ENCODE assay signal across 11 cellular contexts in the genomic region with DNA sequence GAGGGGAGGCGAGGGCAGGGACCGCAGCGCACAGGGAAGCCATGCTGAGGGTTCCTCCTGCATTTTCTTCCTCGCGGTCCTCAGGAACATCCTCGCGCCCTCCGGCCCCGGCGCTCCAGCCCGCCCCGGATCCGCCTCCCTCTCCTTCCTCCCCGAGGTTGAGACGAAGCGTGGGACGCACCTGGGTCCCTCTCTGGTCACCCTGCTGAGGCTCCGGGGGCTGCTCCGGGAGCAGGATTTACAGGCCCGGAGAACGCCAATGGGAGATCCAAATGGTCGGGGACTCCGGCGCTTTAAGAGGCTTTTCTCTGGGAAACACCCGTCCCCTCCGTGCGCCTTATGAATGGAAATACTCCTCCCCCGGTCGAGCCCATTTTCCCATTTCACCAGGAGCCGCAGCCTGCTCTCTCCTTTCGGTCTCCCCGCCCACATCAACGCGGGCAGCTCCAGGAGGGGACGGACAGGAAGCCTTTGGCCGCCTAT. TPM values are rescaled to one million over a fixed set of nuclear protein-coding genes. Genes with fewer than 3 reads are reported as not detected.
DNase-seq lines count a peak whose midpoint lies in the region; ATAC-seq and TF ChIP-seq lines count a peak whose summit lies in the region.
"Had no signal": no experiment of that assay in that cellular context is flagged by ENCODE, and none has a peak within 500 bp of the region (broad histone marks: within the 10 kb centered on the region; RNA-seq: fewer than 3 reads in every experiment).

No MANE protein-coding gene starts in this region.

- TF ChIP-seq EP300 in neural cell (conservative IDR thresholded peaks at IDR 0.05; ENCODE audit: poor library complexity, severe bottlenecking) = no peak

- peak; percentile 1 for DNase-seq in DMS53 treated with DMSO at 0.1 percent for 48 hours (lab: John Stamatoyannopoulos, UW; ENCODE audit: unreplicated experiment)
- DNase-seq in NCI-H2196 treated with DMSO at 0.1 percent for 48 hours (lab: John Stamatoyannopoulos, UW; ENCODE audit: unreplicated experiment) = peak; percentile 15
- DNase-seq in coronary artery (ENCODE audit: low spot score) = no peak
- DNase-seq in T-helper 17 cell = no peak
- DNase-seq in activated T-cell treated with anti-CD3 and anti-CD28 coated beads, Interleukin-2, amount 50 U/mL, for 4 hours = no peak
- DNase-seq in naive thymus-derived CD8-positive, alpha-beta T cell = no peak
- DNase-seq: cortex of kidney, small intestine, T-cell had no signal

- peak; percentile 46 for TF ChIP-seq RAD21 in neural cell (conservative IDR thresholded peaks at IDR 0.05)

- no peak overlapping the region for H3K27ac Mint-ChIP-seq in T-helper 17 cell
- no peak overlapping the region for H3K27ac Mint-ChIP-seq in naive thymus-derived CD8-positive, alpha-beta T cell
- H3K27ac Mint-ChIP-seq: T-cell had no signal

- H3F3A ChIP-seq in neural cell (ENCODE audit: insufficient read depth, low read length, poor library complexity, severe bottlenecking) = peaks cover 5% of the 10 kb centered on the region

- TF ChIP-seq CTCF in coronary artery (IDR thresholded peaks at IDR 0.05) (no peak), neural cell (IDR thresholded peaks at IDR 0.05; ENCODE audit: poor library complexity, severe bottlenecking) (no peak)

- peak overlapping the region; percentile 49 for H3K4me3 ChIP-seq in coronary artery
- H3K4me3 ChIP-seq in neural cell (ENCODE audit: low read length) = peak overlapping the region; percentile 71

- H3K9me2 ChIP-seq in neural cell (ENCODE audit: insufficient read depth, low read length) = no peaks in the 10 kb centered on the region

- peak overlapping the region; percentile 94 for H3K9ac ChIP-seq in neural cell (ENCODE audit: low read length)

- no peaks in the 10 kb centered on the region for H3K36me3 Mint-ChIP-seq in T-helper 17 cell (ENCODE audit: low read depth)
- H3K36me3 Mint-ChIP-seq in activated T-cell treated with anti-CD3 and anti-CD28 coated beads, Interleukin-2, amount 50 U/mL, for 4 hours (ENCODE audit: insufficient read depth) = no peaks in the 10 kb centered on the region
- peaks cover 0 to 32% (median 3%) of the 10 kb centered on the region in 3 donors for H3K36me3 Mint-ChIP-seq in naive thymus-derived CD8-positive, alpha-beta T cell
- H3K36me3 Mint-ChIP-seq: T-cell had no signal

- peak overlapping the region; percentile 68 for H3K4me2 ChIP-seq in neural cell (ENCODE audit: low read length)

- H3K27ac ChIP-seq in coronary artery (no peak overlapping the region), neural cell (ENCODE audit: low read length) (peak overlapping the region; percentile 96)

- POLR2A ChIA-PET in naive thymus-derived CD8-positive, alpha-beta T cell (lab: Charles Lee) = no interaction called here

- H2AFZ ChIP-seq in neural cell (ENCODE audit: low read depth, low read length) = peak overlapping the region; percentile 70

- no peaks in the 10 kb centered on the region for H3K4me1 Mint-ChIP-seq in T-helper 17 cell
- H3K4me1 Mint-ChIP-seq in activated T-cell treated with anti-CD3 and anti-CD28 coated beads, Interleukin-2, amount 50 U/mL, for 4 hours (ENCODE audit: low read depth) = no peaks in the 10 kb centered on the region
- H3K4me1 Mint-ChIP-seq in naive thymus-derived CD8-positive, alpha-beta T cell = no peaks in the 10 kb centered on the region
- H3K4me1 Mint-ChIP-seq: T-cell had no signal

- H3K27me3 Mint-ChIP-seq in T-helper 17 cell = peaks cover 29% of the 10 kb centered on the region
- peaks cover 46% of the 10 kb centered on the region for H3K27me3 Mint-ChIP-seq in activated T-cell treated with anti-CD3 and anti-CD28 coated beads, Interleukin-2, amount 50 U/mL, for 4 hours (ENCODE audit: low read depth)
- peaks cover 26 to 57% (median 48%) of the 10 kb centered on the region in 5 donors for H3K27me3 Mint-ChIP-seq in naive thymus-derived CD8-positive, alpha-beta T cell

- H4K20me1 ChIP-seq in neural cell (ENCODE audit: insufficient read depth) = no peaks in the 10 kb centered on the region

- peaks cover 3% of the 10 kb centered on the region for H3K27me3 ChIP-seq in neural cell (ENCODE audit: insufficient read depth, low read depth, low read length)

- H3K9me3 Mint-ChIP-seq in activated T-cell treated with anti-CD3 and anti-CD28 coated beads, Interleukin-2, amount 50 U/mL, for 4 hours = peaks cover 26% of the 10 kb centered on the region
- peaks cover 5 to 46% (median 25%) of the 10 kb centered on the region in 9 donors for H3K9me3 Mint-ChIP-seq in naive thymus-derived CD8-positive, alpha-beta T cell

- no peak overlapping the region for H3K4me3 Mint-ChIP-seq in T-helper 17 cell
- H3K4me3 Mint-ChIP-seq in activated T-cell treated with anti-CD3 and anti-CD28 coated beads, Interleukin-2, amount 50 U/mL, for 4 hours = no peak overlapping the region
- H3K4me3 Mint-ChIP-seq in naive thymus-derived CD8-positive, alpha-beta T cell = peak overlapping the region in 1 of 10 donors; percentile 17
- H3K4me3 Mint-ChIP-seq: T-cell had no signal

- no peaks in the 10 kb centered on the region for H3K36me3 ChIP-seq in neural cell (ENCODE audit: insufficient read depth, low read length)

- no peak for ATAC-seq in T-helper 17 cell
- no peak for ATAC-seq in activated T-cell treated with anti-CD3 and anti-CD28 coated beads, Interleukin-2, amount 50 U/mL, for 4 hours
- ATAC-seq in naive thymus-derived CD8-positive, alpha-beta T cell = no peak
- ATAC-seq in HG02970 (IDR thresholded peaks at IDR 0.05; ENCODE audit: low FRiP score, unreplicated experiment) = no peak
- ATAC-seq: T-cell had no signal

- peaks cover 36% of the 10 kb centered on the region for H3K79me2 ChIP-seq in neural cell (replicated peaks; ENCODE audit: insufficient read depth, low read length)

- no peaks in the 10 kb centered on the region for H3K9me3 ChIP-seq in neural cell (ENCODE audit: low read length)
- H3K9me3 ChIP-seq in T-helper 17 cell (ENCODE audit: control insufficient read depth, low read length, poor library complexity, severe bottlenecking) = no peaks in the 10 kb centered on the region

TF ChIP-seq in neural cell, 6 proteins besides CTCF, POLR2A, EP300 and RAD21:
- TF ChIP-seq SMC3 (conservative IDR thresholded peaks at IDR 0.05; ENCODE audit: poor library complexity) (peak; percentile 42), TAF1 (IDR thresholded peaks at IDR 0.05; ENCODE audit: low read depth) (peak; percentile 47), MXI1 (conservative IDR thresholded peaks at IDR 0.05; ENCODE audit: poor library complexity, severe bottlenecking) (peak; percentile 76), EZH2 (IDR thresholded peaks at IDR 0.05; ENCODE audit: borderline replicate concordance, insufficient read depth, low read length, poor library complexity, severe bottlenecking) (no peak), POLR2AphosphoS5 (IDR thresholded peaks at IDR 0.05) (peak; percentile 68)
- TF ChIP-seq, protein P1, sequence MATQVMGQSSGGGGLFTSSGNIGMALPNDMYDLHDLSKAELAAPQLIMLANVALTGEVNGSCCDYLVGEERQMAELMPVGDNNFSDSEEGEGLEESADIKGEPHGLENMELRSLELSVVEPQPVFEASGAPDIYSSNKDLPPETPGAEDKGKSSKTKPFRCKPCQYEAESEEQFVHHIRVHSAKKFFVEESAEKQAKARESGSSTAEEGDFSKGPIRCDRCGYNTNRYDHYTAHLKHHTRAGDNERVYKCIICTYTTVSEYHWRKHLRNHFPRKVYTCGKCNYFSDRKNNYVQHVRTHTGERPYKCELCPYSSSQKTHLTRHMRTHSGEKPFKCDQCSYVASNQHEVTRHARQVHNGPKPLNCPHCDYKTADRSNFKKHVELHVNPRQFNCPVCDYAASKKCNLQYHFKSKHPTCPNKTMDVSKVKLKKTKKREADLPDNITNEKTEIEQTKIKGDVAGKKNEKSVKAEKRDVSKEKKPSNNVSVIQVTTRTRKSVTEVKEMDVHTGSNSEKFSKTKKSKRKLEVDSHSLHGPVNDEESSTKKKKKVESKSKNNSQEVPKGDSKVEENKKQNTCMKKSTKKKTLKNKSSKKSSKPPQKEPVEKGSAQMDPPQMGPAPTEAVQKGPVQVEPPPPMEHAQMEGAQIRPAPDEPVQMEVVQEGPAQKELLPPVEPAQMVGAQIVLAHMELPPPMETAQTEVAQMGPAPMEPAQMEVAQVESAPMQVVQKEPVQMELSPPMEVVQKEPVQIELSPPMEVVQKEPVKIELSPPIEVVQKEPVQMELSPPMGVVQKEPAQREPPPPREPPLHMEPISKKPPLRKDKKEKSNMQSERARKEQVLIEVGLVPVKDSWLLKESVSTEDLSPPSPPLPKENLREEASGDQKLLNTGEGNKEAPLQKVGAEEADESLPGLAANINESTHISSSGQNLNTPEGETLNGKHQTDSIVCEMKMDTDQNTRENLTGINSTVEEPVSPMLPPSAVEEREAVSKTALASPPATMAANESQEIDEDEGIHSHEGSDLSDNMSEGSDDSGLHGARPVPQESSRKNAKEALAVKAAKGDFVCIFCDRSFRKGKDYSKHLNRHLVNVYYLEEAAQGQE (IDR thresholded peaks at IDR 0.05; ENCODE audit: borderline replicate concordance) = peak; percentile 79

RNA-seq across cellular contexts. Expression of a gene that starts 0.4 kb away (rescaled TPM):
- 22.6 and 26.0 TPM in 2 replicates for polyA plus RNA-seq in neural cell
- polyA minus RNA-seq in neural cell = 85.5 and 101 TPM in 2 replicates
- total RNA-seq in T-helper 17 cell = not detected
- total RNA-seq in activated T-cell treated with anti-CD3 and anti-CD28 coated beads, Interleukin-2, amount 50 U/mL, for 4 hours = not detected
- not detected for total RNA-seq in naive thymus-derived CD8-positive, alpha-beta T cell
- not detected for polyA plus RNA-seq in naive thymus-derived CD8-positive, alpha-beta T cell

Comparison
In these comparisons a context has a peak if more than half of its experiments do, and no peak if none do; other contexts are left out.
1. DNase-seq: peak in DMS53 treated with DMSO at 0.1 percent for 48 hours (single experiment) and NCI-H2196 treated with DMSO at 0.1 percent for 48 hours (single experiment); none in coronary artery (single experiment), T-helper 17 cell (0 of 3), activated T-cell treated with anti-CD3 and anti-CD28 coated beads, Interleukin-2, amount 50 U/mL, for 4 hours (single experiment) and naive thymus-derived CD8-positive, alpha-beta T cell (0 of 10).